8 cellular contexts compared by ENCODE assay signal in the genomic region with DNA sequence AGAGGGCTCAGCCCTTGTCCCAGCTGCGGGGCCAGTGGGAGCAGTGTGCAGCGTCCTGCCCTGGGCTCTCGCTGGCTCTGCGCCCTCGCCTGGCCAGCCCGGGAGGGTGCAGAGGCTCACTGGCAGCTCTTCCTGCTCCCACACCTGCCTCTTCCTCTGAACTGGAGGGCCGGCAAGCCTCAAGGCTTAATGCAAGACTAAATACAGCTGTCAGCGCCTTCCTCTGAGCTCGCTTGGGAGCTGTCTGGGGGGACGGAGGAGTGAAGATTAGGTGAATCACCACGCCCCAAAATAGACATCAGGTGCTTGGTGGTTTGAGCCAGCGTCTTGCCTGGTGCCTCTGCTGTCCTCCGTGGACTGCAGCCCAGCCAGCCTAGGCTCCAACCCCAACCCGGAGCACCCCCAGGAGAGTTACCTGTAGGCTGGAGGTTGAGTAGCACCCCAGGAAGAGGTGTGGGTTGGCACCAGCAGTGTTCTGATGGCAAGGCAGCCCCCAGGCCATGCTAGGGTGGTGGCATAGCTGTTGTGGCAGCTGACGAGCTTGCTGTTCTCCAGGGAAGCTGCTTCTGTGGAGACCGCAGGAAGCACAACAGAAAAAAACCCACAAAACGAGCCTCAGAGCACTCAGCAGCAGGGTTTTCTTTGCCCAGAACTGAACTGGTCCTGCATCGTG.
DNase-seq lines count a peak whose midpoint lies in the region; ATAC-seq and TF ChIP-seq lines count a peak whose summit lies in the region.

No MANE protein-coding gene starts in this region.

- ATAC-seq in HG02588 (IDR thresholded peaks at IDR 0.05; ENCODE audit: unreplicated experiment) (peak; percentile 77), HG03521 (IDR thresholded peaks at IDR 0.05; ENCODE audit: unreplicated experiment) (no peak)

- DNase-seq in GM13976 (ENCODE audit: low spot score): peak; percentile 92
- peak; percentile 43 for DNase-seq in NCI-H1092 (lab: John Stamatoyannopoulos, UW)
- DNase-seq in T-helper 1 cell: peak; percentile 39 to 77 (median 47)
- DNase-seq in amniotic epithelial cell (ENCODE audit: low read depth): peak; percentile 44
- peak; percentile 56 for DNase-seq in iris pigment epithelial cell (ENCODE audit: low read depth)
- peak; percentile 58 to 66 for DNase-seq in stimulated activated CD4-positive, alpha-beta T cell treated with anti-CD3 and anti-CD28 coated beads, Interleukin-2, amount 100 ng/mL, for 48 hours

- TF ChIP-seq CTCF in GM13976 (IDR thresholded peaks at IDR 0.05; ENCODE audit: borderline replicate concordance, control extremely low read depth, extremely low read depth, insufficient read depth, missing control alignments): peak; percentile 92

- in situ Hi-C loops in GM13976 (cut with MboI; ENCODE audit: low sequenced_read_pairs, unreplicated experiment): loop anchor here (25.0 kb wide), 1 partner anchor 496 kb away; no protein-coding TSS in a partner anchor
